ENCODE assay signal across 17 cellular contexts in the genomic region with DNA sequence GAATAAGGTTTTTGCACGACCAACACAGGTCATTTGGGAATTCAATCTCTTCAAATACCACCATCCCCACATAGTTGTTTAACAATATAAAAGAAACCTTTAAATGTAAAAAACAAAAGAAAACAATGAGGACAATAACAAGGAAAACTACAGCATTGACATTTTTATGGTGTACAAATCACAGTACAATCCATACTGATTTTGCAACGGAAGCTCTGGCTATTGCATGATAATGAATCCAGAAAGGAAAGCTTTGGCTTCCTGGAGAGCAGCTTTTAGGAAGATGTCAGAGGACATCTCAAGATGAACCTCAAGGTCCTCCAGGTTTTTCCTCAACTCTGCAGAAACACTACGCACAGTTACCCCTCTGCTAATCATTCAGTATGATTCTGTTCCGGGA.
"Had no signal": no experiment of that assay in that cellular context is flagged by ENCODE, and none has a peak within 500 bp of the region (broad histone marks: within the 10 kb centered on the region; RNA-seq: fewer than 3 reads in every experiment).

No MANE protein-coding gene starts in this region.

- H3K36me3 ChIP-seq: lower lobe of right lung, neutrophil, SJSA1, upper lobe of left lung had no signal

- ATAC-seq: activated T-cell treated with anti-CD3 and anti-CD28 coated beads, Interleukin-2, amount 50 U/mL, for 72 hours; lower lobe of right lung; naive thymus-derived CD4-positive, alpha-beta T cell had no signal

- FAIRE-seq: bronchial epithelial cell had no signal

- H3K27ac ChIP-seq: lower lobe of right lung, neutrophil, SJSA1 had no signal

- H3K4me3 ChIP-seq: lower lobe of right lung, SJSA1, upper lobe of left lung had no signal

- H3K9me3 ChIP-seq: lower lobe of right lung, neutrophil, SJSA1, upper lobe of left lung had no signal

- H3K27me3 ChIP-seq: neutrophil, SJSA1, upper lobe of left lung had no signal

- DNase-seq: activated CD4-positive, alpha-beta memory T cell treated with anti-CD3 and anti-CD28 coated beads, Interleukin-2, amount 10 ng/mL, durations not matched to agents 7 days and 5 days; activated CD4-positive, alpha-beta T cell treated with anti-CD3 and anti-CD28 coated beads for 1 hour; activated CD8-positive, alpha-beta memory T cell treated with anti-CD3 and anti-CD28 coated beads, Interleukin-2, amount 50 U/mL, for 4 hours; activated gamma-delta T cell treated with Interleukin-2 at 50 U/mL for 16 hours; activated naive CD8-positive, alpha-beta T cell treated with anti-CD3 and anti-CD28 coated beads for 36 hours; activated T-cell treated with anti-CD3 and anti-CD28 coated beads, Interleukin-2, amount 50 U/mL, for 72 hours; anterior cingulate cortex; hippocampal formation; lower lobe of right lung; midbrain; naive thymus-derived CD4-positive, alpha-beta T cell; stimulated activated CD4-positive, alpha-beta T cell treated with anti-CD3 and anti-CD28 coated beads, Interleukin-15, amount 100 ng/mL, for 24 hours; SW 1271; upper lobe of left lung had no signal
